8 cellular contexts compared by ENCODE assay signal in the genomic region with DNA sequence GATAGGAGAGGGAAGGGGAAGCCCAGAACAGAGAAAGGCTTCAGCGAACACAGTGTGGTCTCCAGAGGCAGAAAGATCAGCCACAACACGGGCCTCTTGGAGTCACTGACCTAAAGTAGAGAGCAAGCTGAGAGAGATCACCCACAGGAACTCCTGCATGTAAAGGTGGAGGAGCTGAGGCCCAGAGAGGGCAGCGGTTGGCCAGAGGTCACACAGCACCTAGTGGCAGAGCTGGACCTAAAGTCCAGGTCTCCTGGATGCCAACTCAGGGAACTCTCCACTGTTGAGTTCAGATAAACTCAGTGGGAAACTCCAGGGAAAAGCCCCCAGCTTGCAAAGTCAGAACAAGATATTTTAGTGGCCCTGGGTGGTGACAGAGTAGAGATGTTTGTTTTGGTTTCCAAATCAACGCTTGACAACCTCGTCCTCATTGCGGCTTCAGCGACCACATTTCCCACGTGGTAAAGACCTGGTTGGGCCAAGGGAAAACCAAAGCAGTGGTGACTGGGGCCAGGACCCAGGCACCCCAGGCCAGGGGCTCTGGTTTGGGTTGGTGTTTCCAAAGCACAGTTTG. TPM values are rescaled to one million over a fixed set of nuclear protein-coding genes. Genes with fewer than 3 reads are reported as not detected.
DNase-seq lines count a peak whose midpoint lies in the region; FAIRE-seq and TF ChIP-seq lines count a peak whose summit lies in the region.

No MANE protein-coding gene starts in this region.

- dilution Hi-C loops in keratinocyte (cut with MboI; ENCODE audit: extremely low pct_ligation_motif_present, low sequenced_read_pairs): no loop called here

- peak overlapping the region; percentile 100 for H3K27ac Mint-ChIP-seq in IgD-negative memory B cell

- FAIRE-seq in keratinocyte (lab: Jason Lieb, UNC): no peak

- H3K27me3 Mint-ChIP-seq in IgD-negative memory B cell: peaks cover 1% of the 10 kb centered on the region

- DNase-seq in GM20000 (ENCODE audit: low spot score) (peak; percentile 87), activated T-cell treated with anti-CD3 and anti-CD28 coated beads for 48 hours (ENCODE audit: low read depth) (peak; percentile 77), keratinocyte (ENCODE audit: low read depth, low spot score) (no peak), NCI-H526 (lab: John Stamatoyannopoulos, UW) (no peak), NCI-H1417 (lab: John Stamatoyannopoulos, UW) (no peak), D341Med (ENCODE audit: low spot score) (no peak)
- DNase-seq in stimulated activated CD8-positive, alpha-beta memory T cell treated with anti-CD3 and anti-CD28 coated beads, Interleukin-2, amount 100 ng/mL, for 1 hour (ENCODE audit: low read depth in 2 of 2): peak; percentile 56 to 62

- peaks cover 2% of the 10 kb centered on the region for H3K9me1 ChIP-seq in keratinocyte (ENCODE audit: control insufficient read depth, extremely low read depth, insufficient read depth, low read length)

- H3K27ac ChIP-seq in keratinocyte (ENCODE audit: control insufficient read depth, insufficient read depth, low read length): peak overlapping the region; percentile 81

- peaks cover 2 to 32% of the 10 kb centered on the region in 2 experiments for H3K36me3 ChIP-seq in keratinocyte (ENCODE audit: control insufficient read depth in 2 of 2, extremely low read depth in 1 of 2, insufficient read depth in 2 of 2, low read length in 2 of 2)

- H3K4me3 Mint-ChIP-seq in IgD-negative memory B cell: peak overlapping the region; percentile 87 to 97 (median 94)

- TF ChIP-seq CTCF in GM20000 (IDR thresholded peaks at IDR 0.05; ENCODE audit: extremely low read depth, missing control alignments): no peak
- no peak for TF ChIP-seq CTCF in keratinocyte (optimal IDR thresholded peaks at IDR 0.05 in 1 of 3, IDR thresholded peaks at IDR 0.05 in 1 of 3, conservative IDR thresholded peaks at IDR 0.05 in 1 of 3; ENCODE audit: extremely low read depth in 1 of 3, insufficient read depth in 2 of 3, low read length in 3 of 3)

- H3K9ac ChIP-seq in keratinocyte (ENCODE audit: control insufficient read depth, extremely low read depth, insufficient read depth, low read length): peak overlapping the region; percentile 78

- H3K4me3 ChIP-seq in keratinocyte (ENCODE audit: control insufficient read depth in 2 of 3, extremely low read depth in 1 of 3, insufficient read depth in 2 of 3, low read depth in 1 of 3, low read length in 3 of 3): peak overlapping the region in 2 of 3 experiments; percentile 86 to 93

- H3K79me2 ChIP-seq in keratinocyte (ENCODE audit: control insufficient read depth, insufficient read depth, low read length): peaks cover 95% of the 10 kb centered on the region

- peaks cover 53 to 70% (median 59%) of the 10 kb centered on the region in 3 donors for H3K4me1 Mint-ChIP-seq in IgD-negative memory B cell

- H4K20me1 ChIP-seq in keratinocyte (ENCODE audit: control insufficient read depth, extremely low read depth, insufficient read depth, low read length): peaks cover 22% of the 10 kb centered on the region

- no peaks in the 10 kb centered on the region for H3K9me3 Mint-ChIP-seq in IgD-negative memory B cell

- peaks cover 73% of the 10 kb centered on the region for H3K4me1 ChIP-seq in keratinocyte (ENCODE audit: control insufficient read depth, extremely low read depth, insufficient read depth, low read length)

- no peaks in the 10 kb centered on the region for H3K36me3 Mint-ChIP-seq in IgD-negative memory B cell

- H3K27me3 ChIP-seq in keratinocyte (ENCODE audit: control insufficient read depth, extremely low read depth, insufficient read depth, low read length): no peaks in the 10 kb centered on the region

- H3K4me2 ChIP-seq in keratinocyte (ENCODE audit: control insufficient read depth, extremely low read depth, insufficient read depth, low read depth, low read length): peak overlapping the region; percentile 91

- H3K9me3 ChIP-seq in keratinocyte (ENCODE audit: control insufficient read depth, low read depth, low read length): no peaks in the 10 kb centered on the region

- no peak overlapping the region for H2AFZ ChIP-seq in keratinocyte (ENCODE audit: control insufficient read depth, low read length)

RNA-seq across cellular contexts. Expression of a gene that starts 4.6 kb away (rescaled TPM):
- polyA plus RNA-seq in IgD-negative memory B cell (1.5 TPM), keratinocyte (55.0 to 61.5 TPM (median 57.9 TPM) in 3 replicates)
- polyA plus RNA-seq in keratinocyte (2011; ENCODE audit: low read depth): 124 TPM
- polyA plus RNA-seq in keratinocyte (2011; cell fraction: cytosol; rRNA removed): 43.0 and 79.6 TPM in 2 replicates
- 145 and 193 TPM in 2 replicates for polyA plus RNA-seq in keratinocyte (2011; cell fraction: nucleus; rRNA removed)
- 72.9 and 75.0 TPM in 2 replicates for polyA plus RNA-seq in keratinocyte (2012; ENCODE audit: low replicate concordance)
- 106 to 194 TPM (median 118 TPM) in 3 replicates for polyA minus RNA-seq in keratinocyte
- 127 TPM for polyA minus RNA-seq in keratinocyte (2011; cell fraction: cytosol; rRNA and poly(A)+ RNA removed)
- 82.3 and 144 TPM in 2 replicates for polyA minus RNA-seq in keratinocyte (2011; cell fraction: nucleus; rRNA and poly(A)+ RNA removed)

RNA-seq across cellular contexts. Expression of a gene that starts 49.5 kb away (rescaled TPM):
- polyA plus RNA-seq in IgD-negative memory B cell: 2.8 TPM
- polyA plus RNA-seq in keratinocyte: 38.7 to 91.9 TPM (median 52.7 TPM) in 3 replicates
- polyA plus RNA-seq in keratinocyte (2011; ENCODE audit: low read depth): 23.4 TPM
- polyA plus RNA-seq in keratinocyte (2011; cell fraction: cytosol; rRNA removed): 32.0 and 62.6 TPM in 2 replicates
- polyA plus RNA-seq in keratinocyte (2011; cell fraction: nucleus; rRNA removed): 62.5 and 83.1 TPM in 2 replicates
- 44.0 and 48.3 TPM in 2 replicates for polyA plus RNA-seq in keratinocyte (2012; ENCODE audit: low replicate concordance)
- polyA minus RNA-seq in keratinocyte: 48.6 to 89.0 TPM (median 74.9 TPM) in 3 replicates
- 91.9 TPM for polyA minus RNA-seq in keratinocyte (2011; cell fraction: cytosol; rRNA and poly(A)+ RNA removed)
- polyA minus RNA-seq in keratinocyte (2011; cell fraction: nucleus; rRNA and poly(A)+ RNA removed): 65.3 and 76.2 TPM in 2 replicates

Comparison
In these comparisons a context has a peak if more than half of its experiments do, and no peak if none do; other contexts are left out.
1. DNase-seq: peak in GM20000 (single experiment), activated T-cell treated with anti-CD3 and anti-CD28 coated beads for 48 hours (single experiment) and stimulated activated CD8-positive, alpha-beta memory T cell treated with anti-CD3 and anti-CD28 coated beads, Interleukin-2, amount 100 ng/mL, for 1 hour (2 of 2); none in keratinocyte (single experiment), NCI-H526 (0 of 2), NCI-H1417 (0 of 3) and D341Med (single experiment).
2. RNA of a gene that starts 4.6 kb away (polyA plus RNA-seq): 43.0 to 193 TPM in keratinocyte; 1.5 TPM in IgD-negative memory B cell (single experiment); every median in the first group is over 10 times any median in the second.